17 cellular contexts compared by ENCODE assay signal in genomic region chr13:112112534-112113276, GRCh38. TPM values are rescaled to one million over a fixed set of nuclear protein-coding genes. Genes with fewer than 3 reads are reported as not detected.
DNase-seq lines count a peak whose midpoint lies in the region; ATAC-seq and TF ChIP-seq lines count a peak whose summit lies in the region.
"Had no signal": no experiment of that assay in that cellular context is flagged by ENCODE, and none has a peak within 500 bp of the region (broad histone marks: within the 10 kb centered on the region; RNA-seq: fewer than 3 reads in every experiment).

No MANE protein-coding gene starts in this region.

- H3K9me3 ChIP-seq in WERI-Rb-1 (ENCODE audit: severe bottlenecking) (peaks cover 10% of the 10 kb centered on the region), mucosa of rectum (ENCODE audit: control insufficient read depth in 2 of 2, low read length in 2 of 2) (no peaks in the 10 kb centered on the region), aorta (ENCODE audit: control insufficient read depth, low read length) (no peaks in the 10 kb centered on the region), stomach (no peaks in the 10 kb centered on the region)
- H3K9me3 ChIP-seq: A549 had no signal

- H3K27ac ChIP-seq in WERI-Rb-1 = no peak overlapping the region
- peak overlapping the region; percentile 82 to 89 for H3K27ac ChIP-seq in mucosa of rectum (ENCODE audit: low read depth in 2 of 2, low read length in 2 of 2)
- no peak overlapping the region for H3K27ac ChIP-seq in aorta (ENCODE audit: low read depth in 1 of 2, low read length in 2 of 2)
- no peak overlapping the region for H3K27ac ChIP-seq in stomach
- H3K27ac ChIP-seq: A549 had no signal

- no peak overlapping the region for H3K4me3 ChIP-seq in WERI-Rb-1 (ENCODE audit: low read depth, low read length)
- H3K4me3 ChIP-seq in mucosa of rectum (ENCODE audit: low read length in 2 of 2) = peak overlapping the region in 1 of 2 donors; percentile 4
- no peak overlapping the region for H3K4me3 ChIP-seq in aorta (ENCODE audit: low read length in 2 of 2)
- H3K4me3 ChIP-seq in stomach = no peak overlapping the region
- H3K4me3 ChIP-seq: A549, GM23338, K562 had no signal

- H3K4me1 ChIP-seq in mucosa of rectum (ENCODE audit: control insufficient read depth in 2 of 2, insufficient read depth in 2 of 2, low read length in 2 of 2) (peaks cover 22 to 27% of the 10 kb centered on the region in 2 donors), aorta (ENCODE audit: control insufficient read depth in 1 of 2, insufficient read depth in 2 of 2, low read length in 2 of 2) (no peaks in the 10 kb centered on the region), stomach (no peaks in the 10 kb centered on the region)
- H3K4me1 ChIP-seq: A549 had no signal

- H3K27me3 ChIP-seq in WERI-Rb-1 (ENCODE audit: insufficient read depth, low read depth, severe bottlenecking) (peaks cover 100% of the 10 kb centered on the region), mucosa of rectum (ENCODE audit: control insufficient read depth in 2 of 2, insufficient read depth in 2 of 2, low read length in 2 of 2) (peaks cover 0 to 4% of the 10 kb centered on the region in 2 donors), aorta (ENCODE audit: control insufficient read depth in 1 of 2, insufficient read depth in 2 of 2, low read length in 1 of 2) (peaks cover 0 to 2% of the 10 kb centered on the region in 2 donors), stomach (peaks cover 0 to 94% (median 14%) of the 10 kb centered on the region in 3 donors)

- no peak for TF ChIP-seq EP300 in stomach (IDR thresholded peaks at IDR 0.05)

- TF ChIP-seq POLR2A in stomach (IDR thresholded peaks at IDR 0.05) = no peak

- intact Hi-C loops in aorta (cut with DNase I) (no loop called here), stomach (cut with DNase I; ENCODE audit: low total_unique reads) (no loop called here)

- 84 to 92% methylated on average over 15 of the region's 15 CpGs for WGBS in aorta, 2 donors
- 78 to 87% (median 83%) methylated on average over 15 of the region's 15 CpGs for WGBS in stomach, 5 donors

- H3K9ac ChIP-seq in mucosa of rectum (ENCODE audit: low read depth in 1 of 2, low read length in 2 of 2) = peak overlapping the region in 1 of 2 donors; percentile 13

- TF ChIP-seq CTCF in WERI-Rb-1 (IDR thresholded peaks at IDR 0.05; ENCODE audit: low read depth, low read length) (no peak), stomach (IDR thresholded peaks at IDR 0.05) (no peak)

- H3K36me3 ChIP-seq in WERI-Rb-1 = no peaks in the 10 kb centered on the region
- no peaks in the 10 kb centered on the region for H3K36me3 ChIP-seq in mucosa of rectum (ENCODE audit: control insufficient read depth in 2 of 2, insufficient read depth in 2 of 2, low read length in 2 of 2)
- H3K36me3 ChIP-seq in aorta (ENCODE audit: control insufficient read depth in 1 of 2, insufficient read depth in 2 of 2, low read length in 1 of 2) = no peaks in the 10 kb centered on the region
- no peaks in the 10 kb centered on the region for H3K36me3 ChIP-seq in stomach

- DNase-seq in NCI-H510A treated with DMSO at 0.1 percent for 48 hours (lab: John Stamatoyannopoulos, UW) (peak; percentile 42), NCI-H510A (lab: John Stamatoyannopoulos, UW) (no peak), WERI-Rb-1 (peak; percentile 2), aorta (peak in 1 of 2 donors; percentile 55), NCI-H748 (lab: John Stamatoyannopoulos, UW; ENCODE audit: unreplicated experiment) (no peak), NCI-H2196 treated with DMSO at 0.1 percent for 48 hours (lab: John Stamatoyannopoulos, UW; ENCODE audit: unreplicated experiment) (no peak), stomach (no peak)
- DNase-seq: CD4-positive, alpha-beta memory T cell; EL; NCI-H446; Right ventricle myocardium superior had no signal

- ATAC-seq in aorta (ENCODE audit: low FRiP score) = peak; percentile 33
- ATAC-seq: A549, GM23338, K562 had no signal

RNA-seq across cellular contexts. Expression of gene SOX1, which starts 45.8 kb away (rescaled TPM):
- total RNA-seq in aorta (not detected), stomach (not detected)
- polyA plus RNA-seq in aorta (not detected), stomach (not detected)
- total RNA-seq: CD4-positive, alpha-beta memory T cell; K562; OCI-LY7; Right ventricle myocardium superior had no signal
- polyA plus RNA-seq: A549; BJ; CD4-positive, alpha-beta memory T cell; K562 had no signal

Comparison
In these comparisons a context has a peak if more than half of its experiments do, and no peak if none do; other contexts are left out.
1. DNase-seq: peak in NCI-H510A treated with DMSO at 0.1 percent for 48 hours (single experiment) and WERI-Rb-1 (single experiment); none in NCI-H510A (single experiment), NCI-H748 (single experiment), NCI-H2196 treated with DMSO at 0.1 percent for 48 hours (single experiment) and stomach (single experiment).
2. H3K27ac ChIP-seq: peak in mucosa of rectum (2 of 2); none in WERI-Rb-1 (single experiment), aorta (0 of 2) and stomach (0 of 5).